In genomic region chrX:136755411-136755810, GRCh38 we compare ENCODE assay signal across 14 cellular contexts.
"Had no signal": no experiment of that assay in that cellular context is flagged by ENCODE, and none has a peak within 500 bp of the region (broad histone marks: within the 10 kb centered on the region; RNA-seq: fewer than 3 reads in every experiment).

No MANE protein-coding gene starts in this region.

- H3K36me3 ChIP-seq: gastroesophageal sphincter, suprapubic skin had no signal

- DNase-seq: activated B cell treated with CpG ODN at 0.5 μM for 24 hours; activated CD4-positive, alpha-beta T cell treated with anti-CD3 and anti-CD28 coated beads for 48 hours; activated CD8-positive, alpha-beta T cell treated with anti-CD3 and anti-CD28 coated beads for 36 hours; activated gamma-delta T cell treated with Interleukin-2 at 50 U/mL for 16 hours; activated T-cell treated with anti-CD3 and anti-CD28 coated beads, Interleukin-2, amount 50 U/mL, for 72 hours; aorta; erythroblast; stimulated activated CD4-positive, alpha-beta T cell treated with anti-CD3 and anti-CD28 coated beads, Interleukin-15, amount 100 ng/mL, for 24 hours; stimulated activated CD4-positive, alpha-beta T cell treated with anti-CD3 and anti-CD28 coated beads, Interleukin-4, amount 100 ng/mL, for 1 hour had no signal

- H3K36me3 Mint-ChIP-seq: type B pancreatic cell had no signal

- H3K27ac Mint-ChIP-seq: activated B cell treated with CpG ODN at 0.5 μM for 24 hours; activated T-cell treated with anti-CD3 and anti-CD28 coated beads, Interleukin-2, amount 50 U/mL, for 72 hours; type B pancreatic cell had no signal

- H3K9me3 ChIP-seq: gastroesophageal sphincter, suprapubic skin had no signal

- H3K4me1 ChIP-seq: gastroesophageal sphincter, suprapubic skin had no signal

- H3K27me3 ChIP-seq: gastroesophageal sphincter, suprapubic skin had no signal

- H3K27ac ChIP-seq: gastroesophageal sphincter, skin epidermis, suprapubic skin had no signal

- H3K27me3 Mint-ChIP-seq: activated B cell treated with CpG ODN at 0.5 μM for 24 hours; activated CD8-positive, alpha-beta T cell treated with anti-CD3 and anti-CD28 coated beads for 36 hours; type B pancreatic cell had no signal

- H3K4me3 Mint-ChIP-seq: activated B cell treated with CpG ODN at 0.5 μM for 24 hours; activated CD8-positive, alpha-beta T cell treated with anti-CD3 and anti-CD28 coated beads for 36 hours; activated T-cell treated with anti-CD3 and anti-CD28 coated beads, Interleukin-2, amount 50 U/mL, for 72 hours; nephron; type B pancreatic cell had no signal

- H3K4me3 ChIP-seq: gastroesophageal sphincter, skin epidermis, suprapubic skin had no signal

- H3K9me3 Mint-ChIP-seq: activated B cell treated with CpG ODN at 0.5 μM for 24 hours; activated CD8-positive, alpha-beta T cell treated with anti-CD3 and anti-CD28 coated beads for 36 hours; activated T-cell treated with anti-CD3 and anti-CD28 coated beads, Interleukin-2, amount 50 U/mL, for 72 hours; type B pancreatic cell had no signal
